In the genomic region with DNA sequence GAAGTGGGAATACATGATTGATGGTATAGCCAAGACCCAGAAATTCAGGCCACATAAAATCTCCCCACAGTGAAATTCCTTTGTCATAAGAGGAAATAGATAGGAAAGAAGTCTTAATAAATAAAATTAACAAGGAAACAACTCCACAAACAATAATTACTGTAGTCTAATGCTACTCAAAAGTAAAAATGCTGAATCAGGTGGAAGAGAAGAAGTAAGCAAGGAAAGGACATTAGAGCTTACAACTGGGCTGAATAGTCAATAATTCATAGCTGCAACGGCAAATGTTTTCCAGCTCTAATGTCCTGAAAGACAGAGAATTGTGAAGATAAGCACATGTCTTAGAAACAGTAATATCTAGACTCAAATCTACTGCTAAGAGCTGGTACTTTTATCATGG, we compare ENCODE assay signal across 1 cellular context.
TF ChIP-seq lines count a peak whose summit lies in the region.

No MANE protein-coding gene starts in this region.

TF ChIP-seq in K562, 482 proteins besides CTCF, POLR2A, EP300 and RAD21 (continued from another document):
- TF ChIP-seq TRIM25 (IDR thresholded peaks at IDR 0.05; ENCODE audit: borderline replicate concordance) (no peak), ZNF586 (CRISPR knock-in tag; conservative IDR thresholded peaks at IDR 0.05) (no peak), OTX1 (CRISPR knock-in tag; IDR thresholded peaks at IDR 0.05) (no peak), SMARCA4 (IDR thresholded peaks at IDR 0.05) (peak; percentile 25; the same call in 1 of the 2 replicates), PRPF4 (IDR thresholded peaks at IDR 0.05; ENCODE audit: insufficient read depth, low read depth, low read length, poor library complexity, severe bottlenecking) (no peak), MAFG (tag; conservative IDR thresholded peaks at IDR 0.05) (peak; percentile 94), TEAD1 (CRISPR knock-in tag; IDR thresholded peaks at IDR 0.05) (0 out of 4 replicates have a peak, but pooled peaks of 1 of the 2 experiments have one; percentile 16), MEIS2 (IDR thresholded peaks at IDR 0.05; ENCODE audit: partially characterized antibody) (peak; percentile 26), ZNF507 (tag; conservative IDR thresholded peaks at IDR 0.05) (no peak), SP2 (IDR thresholded peaks at IDR 0.05; ENCODE audit: extremely low read depth, low read depth, low read length, poor library complexity, severe bottlenecking) (no peak), GTF2B (IDR thresholded peaks at IDR 0.05; ENCODE audit: extremely low read depth, insufficient read length) (no peak), CREB3L1 (IDR thresholded peaks at IDR 0.05; ENCODE audit: borderline replicate concordance, low read depth) (no peak), SPI1 (IDR thresholded peaks at IDR 0.05; ENCODE audit: borderline replicate concordance, low read depth, low read length) (no peak), ZNF76 (CRISPR knock-in tag; IDR thresholded peaks at IDR 0.05; ENCODE audit: borderline replicate concordance) (no peak), HDAC1 (IDR thresholded peaks at IDR 0.05) (no peak), MAFK (IDR thresholded peaks at IDR 0.05; ENCODE audit: low read length) (peak; percentile 83), RBM22 (IDR thresholded peaks at IDR 0.05; ENCODE audit: low read depth, low read length, poor library complexity, severe bottlenecking) (no peak), MAFF (IDR thresholded peaks at IDR 0.05; ENCODE audit: low read length) (peak; percentile 86), MEF2D (tag; conservative IDR thresholded peaks at IDR 0.05; ENCODE audit: low read depth) (no peak), JUND (IDR thresholded peaks at IDR 0.05; ENCODE audit: borderline replicate concordance, low read depth, low read length) (no peak), JUND (tag; IDR thresholded peaks at IDR 0.05; ENCODE audit: borderline replicate concordance, low read depth, low read length) (no peak), C11orf30 (IDR thresholded peaks at IDR 0.05; ENCODE audit: low read depth) (peak; percentile 96), ZNF316 (IDR thresholded peaks at IDR 0.05) (peak; percentile 98), MTA2 (IDR thresholded peaks at IDR 0.05; ENCODE audit: low read depth) (peak; percentile 21; the same call in 1 of the 2 replicates), ZNF408 (CRISPR knock-in tag; IDR thresholded peaks at IDR 0.05; ENCODE audit: low read depth) (no peak), STAT6 (CRISPR knock-in tag; IDR thresholded peaks at IDR 0.05) (no peak), HDAC3 (IDR thresholded peaks at IDR 0.05; ENCODE audit: borderline replicate concordance, partially characterized antibody) (no peak), ARID2 (IDR thresholded peaks at IDR 0.05) (no peak), ZNF512 (tag; IDR thresholded peaks at IDR 0.05) (no peak), MIER1 (IDR thresholded peaks at IDR 0.05; ENCODE audit: low read depth) (no peak), WHSC1 (IDR thresholded peaks at IDR 0.05; ENCODE audit: low read length) (no peak)
- TF ChIP-seq, protein P1, sequence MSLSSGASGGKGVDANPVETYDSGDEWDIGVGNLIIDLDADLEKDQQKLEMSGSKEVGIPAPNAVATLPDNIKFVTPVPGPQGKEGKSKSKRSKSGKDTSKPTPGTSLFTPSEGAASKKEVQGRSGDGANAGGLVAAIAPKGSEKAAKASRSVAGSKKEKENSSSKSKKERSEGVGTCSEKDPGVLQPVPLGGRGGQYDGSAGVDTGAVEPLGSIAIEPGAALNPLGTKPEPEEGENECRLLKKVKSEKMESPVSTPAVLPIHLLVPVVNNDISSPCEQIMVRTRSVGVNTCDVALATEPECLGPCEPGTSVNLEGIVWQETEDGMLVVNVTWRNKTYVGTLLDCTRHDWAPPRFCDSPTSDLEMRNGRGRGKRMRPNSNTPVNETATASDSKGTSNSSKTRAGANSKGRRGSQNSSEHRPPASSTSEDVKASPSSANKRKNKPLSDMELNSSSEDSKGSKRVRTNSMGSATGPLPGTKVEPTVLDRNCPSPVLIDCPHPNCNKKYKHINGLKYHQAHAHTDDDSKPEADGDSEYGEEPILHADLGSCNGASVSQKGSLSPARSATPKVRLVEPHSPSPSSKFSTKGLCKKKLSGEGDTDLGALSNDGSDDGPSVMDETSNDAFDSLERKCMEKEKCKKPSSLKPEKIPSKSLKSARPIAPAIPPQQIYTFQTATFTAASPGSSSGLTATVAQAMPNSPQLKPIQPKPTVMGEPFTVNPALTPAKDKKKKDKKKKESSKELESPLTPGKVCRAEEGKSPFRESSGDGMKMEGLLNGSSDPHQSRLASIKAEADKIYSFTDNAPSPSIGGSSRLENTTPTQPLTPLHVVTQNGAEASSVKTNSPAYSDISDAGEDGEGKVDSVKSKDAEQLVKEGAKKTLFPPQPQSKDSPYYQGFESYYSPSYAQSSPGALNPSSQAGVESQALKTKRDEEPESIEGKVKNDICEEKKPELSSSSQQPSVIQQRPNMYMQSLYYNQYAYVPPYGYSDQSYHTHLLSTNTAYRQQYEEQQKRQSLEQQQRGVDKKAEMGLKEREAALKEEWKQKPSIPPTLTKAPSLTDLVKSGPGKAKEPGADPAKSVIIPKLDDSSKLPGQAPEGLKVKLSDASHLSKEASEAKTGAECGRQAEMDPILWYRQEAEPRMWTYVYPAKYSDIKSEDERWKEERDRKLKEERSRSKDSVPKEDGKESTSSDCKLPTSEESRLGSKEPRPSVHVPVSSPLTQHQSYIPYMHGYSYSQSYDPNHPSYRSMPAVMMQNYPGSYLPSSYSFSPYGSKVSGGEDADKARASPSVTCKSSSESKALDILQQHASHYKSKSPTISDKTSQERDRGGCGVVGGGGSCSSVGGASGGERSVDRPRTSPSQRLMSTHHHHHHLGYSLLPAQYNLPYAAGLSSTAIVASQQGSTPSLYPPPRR (CRISPR knock-in tag; IDR thresholded peaks at IDR 0.05; ENCODE audit: borderline replicate concordance): no peak
